ENCODE assay signal across 8 cellular contexts in genomic region chr3:186790261-186790981, GRCh38. TPM values are rescaled to one million over a fixed set of nuclear protein-coding genes. Genes with fewer than 3 reads are reported as not detected.
DNase-seq lines count a peak whose midpoint lies in the region; TF ChIP-seq lines count a peak whose summit lies in the region.

No MANE protein-coding gene starts in this region.

- peak; percentile 70 for DNase-seq in M059J (ENCODE audit: low read depth)
- no peak for DNase-seq in activated T-helper 2 cell treated with anti-CD3 and anti-CD28 coated beads, Interferon-gamma antibody, Interleukin-2, Interleukin-4, amounts not matched to agents 10 μg/mL and 5 μg/mL and 100 μg/mL, durations not matched to agents 14 hours and 24 hours and 36 hours (ENCODE audit: low spot score)
- peak; percentile 64 for DNase-seq in mesenchymal stem cell
- DNase-seq in substantia nigra (lab: John Stamatoyannopoulos, UW): no peak
- DNase-seq in hepatic stellate cell (ENCODE audit: low spot score): no peak
- DNase-seq in cerebellum (ENCODE audit: low spot score): no peak
- no peak for DNase-seq in mucosa of gallbladder (ENCODE audit: low spot score)

- intact Hi-C loops in activated T-helper 2 cell treated with anti-CD3 and anti-CD28 coated beads, Interferon-gamma antibody, Interleukin-2, Interleukin-4, amounts not matched to agents 10 μg/mL and 5 μg/mL and 100 μg/mL, durations not matched to agents 14 hours and 24 hours and 36 hours (cut with micrococcal nuclease): no loop called here

- H3K27me3 Mint-ChIP-seq in activated T-helper 2 cell treated with anti-CD3 and anti-CD28 coated beads, Interferon-gamma antibody, Interleukin-2, Interleukin-4, amounts not matched to agents 10 μg/mL and 5 μg/mL and 100 μg/mL, durations not matched to agents 14 hours and 24 hours and 36 hours (ENCODE audit: low read depth): no peaks in the 10 kb centered on the region

- no peak overlapping the region for H2BK15ac ChIP-seq in mesenchymal stem cell (ENCODE audit: low read depth, poor library complexity, severe bottlenecking)

- H3K4me2 ChIP-seq in mesenchymal stem cell (ENCODE audit: low read length, poor library complexity, severe bottlenecking): no peak overlapping the region

- H4K91ac ChIP-seq in mesenchymal stem cell (ENCODE audit: low read length): no peak overlapping the region

- H3K4me1 Mint-ChIP-seq in activated T-helper 2 cell treated with anti-CD3 and anti-CD28 coated beads, Interferon-gamma antibody, Interleukin-2, Interleukin-4, amounts not matched to agents 10 μg/mL and 5 μg/mL and 100 μg/mL, durations not matched to agents 14 hours and 24 hours and 36 hours (ENCODE audit: low read depth): peaks cover 33% of the 10 kb centered on the region

- WGBS in mesenchymal stem cell: 66% methylated on average over 8 of the region's 8 CpGs

- peak overlapping the region; percentile 59 for H3K27ac Mint-ChIP-seq in activated T-helper 2 cell treated with anti-CD3 and anti-CD28 coated beads, Interferon-gamma antibody, Interleukin-2, Interleukin-4, amounts not matched to agents 10 μg/mL and 5 μg/mL and 100 μg/mL, durations not matched to agents 14 hours and 24 hours and 36 hours

- no peaks in the 10 kb centered on the region for H3K9me3 Mint-ChIP-seq in activated T-helper 2 cell treated with anti-CD3 and anti-CD28 coated beads, Interferon-gamma antibody, Interleukin-2, Interleukin-4, amounts not matched to agents 10 μg/mL and 5 μg/mL and 100 μg/mL, durations not matched to agents 14 hours and 24 hours and 36 hours

- no peak overlapping the region for H3K4ac ChIP-seq in mesenchymal stem cell (ENCODE audit: low read depth in 1 of 2, low read length in 2 of 2)

- H3K36me3 Mint-ChIP-seq in activated T-helper 2 cell treated with anti-CD3 and anti-CD28 coated beads, Interferon-gamma antibody, Interleukin-2, Interleukin-4, amounts not matched to agents 10 μg/mL and 5 μg/mL and 100 μg/mL, durations not matched to agents 14 hours and 24 hours and 36 hours (ENCODE audit: low read depth): peaks cover 87% of the 10 kb centered on the region

- H3K9ac ChIP-seq in mesenchymal stem cell (ENCODE audit: low read length): no peak overlapping the region

- no peak overlapping the region for H3K23ac ChIP-seq in mesenchymal stem cell (ENCODE audit: low read length in 2 of 2)

- no peak overlapping the region for H2BK5ac ChIP-seq in mesenchymal stem cell (ENCODE audit: low read depth, low read length, poor library complexity, severe bottlenecking)

- no peak overlapping the region for H4K8ac ChIP-seq in mesenchymal stem cell (ENCODE audit: low read length)

- no peak overlapping the region for H2BK12ac ChIP-seq in mesenchymal stem cell (ENCODE audit: low read length in 2 of 2)

- H3K18ac ChIP-seq in mesenchymal stem cell (ENCODE audit: low read depth in 1 of 2, low read length in 2 of 2): no peak overlapping the region

- H3K79me1 ChIP-seq in mesenchymal stem cell (replicated peaks; ENCODE audit: low read length, poor library complexity, severe bottlenecking): no peaks in the 10 kb centered on the region

- no peak overlapping the region for H3K4me3 Mint-ChIP-seq in activated T-helper 2 cell treated with anti-CD3 and anti-CD28 coated beads, Interferon-gamma antibody, Interleukin-2, Interleukin-4, amounts not matched to agents 10 μg/mL and 5 μg/mL and 100 μg/mL, durations not matched to agents 14 hours and 24 hours and 36 hours (ENCODE audit: low read depth)

- H3K27me3 ChIP-seq in mesenchymal stem cell (ENCODE audit: control insufficient read depth in 1 of 2, insufficient read depth in 1 of 2, low read length in 2 of 2): no peaks in the 10 kb centered on the region

- H3K36me3 ChIP-seq in mesenchymal stem cell (ENCODE audit: control insufficient read depth in 1 of 2, insufficient read depth in 2 of 2, low read depth in 1 of 2, low read length in 2 of 2): peaks cover 4 to 63% of the 10 kb centered on the region in 2 experiments

- no peak overlapping the region for H2BK120ac ChIP-seq in mesenchymal stem cell (ENCODE audit: low read depth, low read length)

- no peaks in the 10 kb centered on the region for H3K9me3 ChIP-seq in mesenchymal stem cell (ENCODE audit: control insufficient read depth, low read length)

- no peak overlapping the region for H2AFZ ChIP-seq in mesenchymal stem cell (ENCODE audit: low read depth, low read length)

- peak overlapping the region; percentile 53 for H3K27ac ChIP-seq in mesenchymal stem cell (ENCODE audit: low read length, poor library complexity, severe bottlenecking)
- no peak overlapping the region for H3K27ac ChIP-seq in substantia nigra (ENCODE audit: low read depth, low read length, poor library complexity, severe bottlenecking)

- H3K14ac ChIP-seq in mesenchymal stem cell (ENCODE audit: low read length in 2 of 2): no peak overlapping the region

- no peak overlapping the region for H3K4me3 ChIP-seq in mesenchymal stem cell (ENCODE audit: insufficient read depth in 1 of 2, low read depth in 1 of 2, low read length in 2 of 2)

- no peak overlapping the region for H2AK5ac ChIP-seq in mesenchymal stem cell (ENCODE audit: low read length, severe bottlenecking)

- no peaks in the 10 kb centered on the region for H3K4me1 ChIP-seq in mesenchymal stem cell (ENCODE audit: control insufficient read depth, insufficient read depth, low read depth, low read length)

- peak; percentile 12 for TF ChIP-seq POLR2A in GM10847 (IDR thresholded peaks at IDR 0.05; ENCODE audit: extremely low read depth, insufficient read length)

RNA-seq across cellular contexts. Expression of gene EIF4A2, which starts 7.0 kb away (rescaled TPM):
- 508 and 726 TPM in 2 replicates for total RNA-seq in M059J (2014; rRNA removed; shearing (Covaris generic))
- 445 and 450 TPM in 2 replicates for total RNA-seq in activated T-helper 2 cell treated with anti-CD3 and anti-CD28 coated beads, Interferon-gamma antibody, Interleukin-2, Interleukin-4, amounts not matched to agents 10 μg/mL and 5 μg/mL and 100 μg/mL, durations not matched to agents 14 hours and 24 hours and 36 hours
- 133 TPM for polyA plus RNA-seq in mesenchymal stem cell (2013, experiment 1 of 2)
- 135 TPM for polyA plus RNA-seq in mesenchymal stem cell (2013, experiment 2 of 2)
- total RNA-seq in cerebellum: 535 TPM
- 535 TPM for total RNA-seq in mucosa of gallbladder

RNA-seq across cellular contexts. Expression of gene RFC4, which starts 15.9 kb away (rescaled TPM):
- total RNA-seq in M059J (2014; rRNA removed; shearing (Covaris generic)): 113 and 141 TPM in 2 replicates
- total RNA-seq in activated T-helper 2 cell treated with anti-CD3 and anti-CD28 coated beads, Interferon-gamma antibody, Interleukin-2, Interleukin-4, amounts not matched to agents 10 μg/mL and 5 μg/mL and 100 μg/mL, durations not matched to agents 14 hours and 24 hours and 36 hours: 97.2 and 105 TPM in 2 replicates
- 11.5 TPM for polyA plus RNA-seq in mesenchymal stem cell (2013, experiment 1 of 2)
- polyA plus RNA-seq in mesenchymal stem cell (2013, experiment 2 of 2): 11.5 TPM
- total RNA-seq in cerebellum: 28.1 TPM
- 9.4 TPM for total RNA-seq in mucosa of gallbladder

RNA-seq across cellular contexts. Expression of gene ADIPOQ, which starts 52.1 kb away (rescaled TPM):
- not detected in 2 replicates for total RNA-seq in M059J (2014; rRNA removed; shearing (Covaris generic))
- not detected in 2 replicates for total RNA-seq in activated T-helper 2 cell treated with anti-CD3 and anti-CD28 coated beads, Interferon-gamma antibody, Interleukin-2, Interleukin-4, amounts not matched to agents 10 μg/mL and 5 μg/mL and 100 μg/mL, durations not matched to agents 14 hours and 24 hours and 36 hours
- polyA plus RNA-seq in mesenchymal stem cell (2013, experiment 1 of 2): not detected
- polyA plus RNA-seq in mesenchymal stem cell (2013, experiment 2 of 2): not detected
- total RNA-seq in cerebellum (0.27 TPM), mucosa of gallbladder (0.26 TPM)

Comparison
In these comparisons a context has a peak if more than half of its experiments do, and no peak if none do; other contexts are left out.
1. DNase-seq: peak in M059J (single experiment) and mesenchymal stem cell (single experiment); none in activated T-helper 2 cell treated with anti-CD3 and anti-CD28 coated beads, Interferon-gamma antibody, Interleukin-2, Interleukin-4, amounts not matched to agents 10 μg/mL and 5 μg/mL and 100 μg/mL, durations not matched to agents 14 hours and 24 hours and 36 hours (single experiment), substantia nigra (0 of 49), hepatic stellate cell (single experiment), cerebellum (single experiment) and mucosa of gallbladder (single experiment).